In the genomic region with DNA sequence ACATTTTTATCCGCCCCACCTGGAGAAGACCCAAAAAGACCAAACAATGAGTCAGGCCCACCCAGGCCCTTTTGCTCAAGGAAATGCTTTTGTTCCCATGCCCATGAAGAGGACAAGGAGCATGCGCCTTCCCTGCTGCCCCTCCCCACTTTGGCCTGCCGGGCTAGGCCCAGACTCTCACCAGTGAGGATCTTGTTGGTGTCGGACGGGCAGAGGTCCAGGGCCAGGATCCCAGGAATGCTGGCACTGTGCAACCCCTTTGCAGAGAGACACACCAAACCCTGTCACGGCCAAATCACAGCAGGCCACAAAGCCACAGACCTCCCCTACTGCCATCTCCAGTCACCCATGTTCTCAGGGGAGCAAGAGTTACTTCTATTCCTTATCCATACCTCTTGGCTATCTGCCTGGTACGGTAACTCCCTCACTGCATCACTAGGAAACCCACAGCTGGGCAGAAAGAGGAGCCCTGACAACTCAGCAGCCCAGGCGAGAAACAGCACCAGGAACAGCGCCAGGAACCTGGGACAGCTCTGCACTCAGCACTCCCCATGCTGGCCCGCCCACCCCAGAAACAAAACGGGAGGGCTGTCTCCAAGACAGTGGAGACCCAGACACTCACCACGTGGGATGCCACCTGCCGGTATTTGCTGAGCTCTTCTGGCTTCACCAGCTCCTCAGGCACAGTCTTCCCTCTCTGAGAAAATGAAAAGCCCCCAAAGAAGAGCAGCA, we compare ENCODE assay signal across 15 cellular contexts. TPM values are rescaled to one million over a fixed set of nuclear protein-coding genes. Genes with fewer than 3 reads are reported as not detected.
"Had no signal": no experiment of that assay in that cellular context is flagged by ENCODE, and none has a peak within 500 bp of the region (broad histone marks: within the 10 kb centered on the region; RNA-seq: fewer than 3 reads in every experiment).

No MANE protein-coding gene starts in this region.

- H3K9me3 ChIP-seq: breast epithelium, esophagus muscularis mucosa, pancreas, tibial nerve had no signal

- H3K9me3 Mint-ChIP-seq: immature natural killer cell; neural progenitor cell; stimulated activated effector memory CD8-positive, alpha-beta T cell treated with anti-CD3 and anti-CD28 coated beads, Interleukin-12 subunit alpha, Interleukin-12 subunit beta, amount 100 ng/mL, for 72 hours; T-helper 2 cell treated with Interferon-gamma antibody and Interleukin-4, amounts not matched to agents 5 μg/mL and 100 μg/mL, for 36 hours had no signal

- H3K27ac ChIP-seq: breast epithelium, esophagus muscularis mucosa, neural progenitor cell, pancreas, tibial nerve had no signal

- H3K4me3 Mint-ChIP-seq: immature natural killer cell; neural progenitor cell; stimulated activated effector memory CD8-positive, alpha-beta T cell treated with anti-CD3 and anti-CD28 coated beads, Interleukin-12 subunit alpha, Interleukin-12 subunit beta, amount 100 ng/mL, for 72 hours; T-helper 2 cell treated with Interferon-gamma antibody and Interleukin-4, amounts not matched to agents 5 μg/mL and 100 μg/mL, for 36 hours had no signal

- ATAC-seq: activated CD4-positive, CD25-positive, alpha-beta regulatory T cell treated with anti-CD3 and anti-CD28 coated beads, Interleukin-2, amount 50 U/mL, for 24 hours; pancreas; right cardiac atrium; stimulated activated effector memory CD8-positive, alpha-beta T cell treated with anti-CD3 and anti-CD28 coated beads, Interleukin-12 subunit alpha, Interleukin-12 subunit beta, amount 100 ng/mL, for 72 hours had no signal

- H3K4me3 ChIP-seq: breast epithelium, esophagus muscularis mucosa, neural progenitor cell, pancreas, tibial nerve had no signal

- H3K27me3 ChIP-seq: breast epithelium, esophagus muscularis mucosa, neural progenitor cell, pancreas, tibial nerve had no signal

- DNase-seq: activated naive CD4-positive, alpha-beta T cell treated with anti-CD3 and anti-CD28 coated beads, Interleukin-2, amount 50 U/mL, for 16 hours; immature natural killer cell; mesenchymal stem cell; pancreas; SIG-M5 had no signal

- H3K27ac Mint-ChIP-seq: neural progenitor cell; stimulated activated effector memory CD8-positive, alpha-beta T cell treated with anti-CD3 and anti-CD28 coated beads, Interleukin-12 subunit alpha, Interleukin-12 subunit beta, amount 100 ng/mL, for 72 hours; T-helper 2 cell treated with Interferon-gamma antibody and Interleukin-4, amounts not matched to agents 5 μg/mL and 100 μg/mL, for 36 hours had no signal

RNA-seq across cellular contexts. Expression of a gene that starts 23.4 kb away (rescaled TPM):
- polyA plus RNA-seq: immature natural killer cell had no signal

RNA-seq across cellular contexts. Expression of a gene that starts 33.5 kb away (rescaled TPM):
- total RNA-seq: fibroblast of villous mesenchyme, myocyte, pancreas, right cardiac atrium, tibial nerve had no signal
- polyA plus RNA-seq: immature natural killer cell had no signal

RNA-seq across cellular contexts. Expression of a gene that starts 45.1 kb away (rescaled TPM):
- total RNA-seq: fibroblast of villous mesenchyme, myocyte had no signal
